ENCODE assay signal across 11 cellular contexts in the genomic region with DNA sequence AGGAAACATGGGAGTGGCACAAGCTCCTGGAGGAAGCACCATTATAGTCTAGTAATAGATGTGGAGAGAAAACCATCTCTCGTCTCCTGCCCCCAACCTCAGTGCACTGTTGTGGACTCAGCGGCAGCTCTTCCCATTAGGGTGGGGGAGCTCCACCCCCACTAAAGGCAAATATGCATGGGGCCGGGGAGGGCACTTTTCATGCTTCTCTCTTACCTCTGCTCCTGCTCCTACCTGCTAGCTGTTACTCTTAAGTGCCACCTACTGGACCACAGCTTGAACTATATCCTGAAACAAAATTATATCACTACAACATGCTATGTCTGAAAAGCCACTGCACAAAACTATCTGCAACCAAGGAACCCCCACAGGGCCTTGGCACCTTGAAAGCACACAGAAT.
DNase-seq lines count a peak whose midpoint lies in the region; ATAC-seq, FAIRE-seq and TF ChIP-seq lines count a peak whose summit lies in the region.
"Had no signal": no experiment of that assay in that cellular context is flagged by ENCODE, and none has a peak within 500 bp of the region (broad histone marks: within the 10 kb centered on the region; RNA-seq: fewer than 3 reads in every experiment).

No MANE protein-coding gene starts in this region.

- in situ Hi-C loops in SK-MEL-5 (cut with HindIII; ENCODE audit: low pct_unique_long_range_greater_than_20kb, low sequenced_read_pairs), result no loop called here

- WGBS in heart left ventricle, 4 donors, result 12 to 39% (median 25%) methylated on average over 3 of the region's 3 CpGs

- H3K9ac ChIP-seq in keratinocyte (ENCODE audit: control insufficient read depth, extremely low read depth, insufficient read depth, low read length), result no peak overlapping the region

- no peak overlapping the region for H3K27ac ChIP-seq in keratinocyte (ENCODE audit: control insufficient read depth, insufficient read depth, low read length)
- no peak overlapping the region for H3K27ac ChIP-seq in heart left ventricle

- no peak for FAIRE-seq in keratinocyte (lab: Jason Lieb, UNC)

- H3K9me1 ChIP-seq in keratinocyte (ENCODE audit: control insufficient read depth, extremely low read depth, insufficient read depth, low read length), result no peaks in the 10 kb centered on the region

- H3K4me1 ChIP-seq in keratinocyte (ENCODE audit: control insufficient read depth, extremely low read depth, insufficient read depth, low read length) (no peaks in the 10 kb centered on the region), heart left ventricle (no peaks in the 10 kb centered on the region)

- no peak overlapping the region for H3K4me2 ChIP-seq in keratinocyte (ENCODE audit: control insufficient read depth, extremely low read depth, insufficient read depth, low read depth, low read length)

- H3K27me3 ChIP-seq in keratinocyte (ENCODE audit: control insufficient read depth, extremely low read depth, insufficient read depth, low read length) (no peaks in the 10 kb centered on the region), heart left ventricle (no peaks in the 10 kb centered on the region)

- TF ChIP-seq CTCF in keratinocyte (optimal IDR thresholded peaks at IDR 0.05 in 1 of 3, IDR thresholded peaks at IDR 0.05 in 1 of 3, conservative IDR thresholded peaks at IDR 0.05 in 1 of 3; ENCODE audit: extremely low read depth in 1 of 3, insufficient read depth in 2 of 3, low read length in 3 of 3) (peak in 2 of 3 experiments; percentile 32 to 55), heart left ventricle (IDR thresholded peaks at IDR 0.05) (no peak)

- H3K9me3 ChIP-seq in keratinocyte (ENCODE audit: control insufficient read depth, low read depth, low read length) (no peaks in the 10 kb centered on the region), heart left ventricle (peaks cover 0 to 21% (median 0%) of the 10 kb centered on the region in 12 donors)

- DNase-seq in DMS53 treated with DMSO at 0.1 percent for 48 hours (lab: John Stamatoyannopoulos, UW; ENCODE audit: unreplicated experiment) (peak; percentile 0), SK-MEL-5 (ENCODE audit: low read depth, low spot score) (peak; percentile 38), keratinocyte (ENCODE audit: low read depth, low spot score) (no peak), CD1c-positive myeloid dendritic cell (ENCODE audit: extremely low spot score) (no peak), RPMI8226 (no peak), heart left ventricle (no peak)
- DNase-seq: activated CD4-positive, alpha-beta T cell treated with anti-CD3 and anti-CD28 coated beads, Interleukin-2, amount 50 U/mL, for 48 hours; left cardiac atrium; NCI-H187 treated with DMSO at 0.1 percent for 48 hours had no signal

- intact Hi-C loops in heart left ventricle (cut with DNase I), result no loop called here

- dilution Hi-C loops in keratinocyte (cut with MboI; ENCODE audit: extremely low pct_ligation_motif_present, low sequenced_read_pairs), result no loop called here

- H3K4me3 ChIP-seq in keratinocyte (ENCODE audit: control insufficient read depth in 2 of 3, extremely low read depth in 1 of 3, insufficient read depth in 2 of 3, low read depth in 1 of 3, low read length in 3 of 3), result no peak overlapping the region
- no peak overlapping the region for H3K4me3 ChIP-seq in heart left ventricle

- no peak overlapping the region for H2AFZ ChIP-seq in keratinocyte (ENCODE audit: control insufficient read depth, low read length)

- H3K36me3 ChIP-seq in keratinocyte (ENCODE audit: control insufficient read depth in 2 of 2, extremely low read depth in 1 of 2, insufficient read depth in 2 of 2, low read length in 2 of 2), result no peaks in the 10 kb centered on the region
- H3K36me3 ChIP-seq in heart left ventricle, result no peaks in the 10 kb centered on the region

- no peak for TF ChIP-seq POLR2A in heart left ventricle (IDR thresholded peaks at IDR 0.05)

- H3K79me2 ChIP-seq in keratinocyte (ENCODE audit: control insufficient read depth, insufficient read depth, low read length), result no peaks in the 10 kb centered on the region

- ATAC-seq in HG03442 (IDR thresholded peaks at IDR 0.05; ENCODE audit: unreplicated experiment), result peak; percentile 49
- ATAC-seq in heart left ventricle, result no peak
- no peak for ATAC-seq in HG03571 (IDR thresholded peaks at IDR 0.05; ENCODE audit: unreplicated experiment)
- ATAC-seq: left cardiac atrium had no signal

- no peaks in the 10 kb centered on the region for H4K20me1 ChIP-seq in keratinocyte (ENCODE audit: control insufficient read depth, extremely low read depth, insufficient read depth, low read length)

Comparison
In these comparisons a context has a peak if more than half of its experiments do, and no peak if none do; other contexts are left out.
1. DNase-seq: peak in DMS53 treated with DMSO at 0.1 percent for 48 hours (single experiment) and SK-MEL-5 (single experiment); none in keratinocyte (single experiment), CD1c-positive myeloid dendritic cell (single experiment), RPMI8226 (single experiment) and heart left ventricle (0 of 5).
2. CTCF ChIP-seq: peak in keratinocyte (2 of 3); none in heart left ventricle (0 of 12).